Comparison of ENCODE assay signal across 30 cellular contexts in the genomic region with DNA sequence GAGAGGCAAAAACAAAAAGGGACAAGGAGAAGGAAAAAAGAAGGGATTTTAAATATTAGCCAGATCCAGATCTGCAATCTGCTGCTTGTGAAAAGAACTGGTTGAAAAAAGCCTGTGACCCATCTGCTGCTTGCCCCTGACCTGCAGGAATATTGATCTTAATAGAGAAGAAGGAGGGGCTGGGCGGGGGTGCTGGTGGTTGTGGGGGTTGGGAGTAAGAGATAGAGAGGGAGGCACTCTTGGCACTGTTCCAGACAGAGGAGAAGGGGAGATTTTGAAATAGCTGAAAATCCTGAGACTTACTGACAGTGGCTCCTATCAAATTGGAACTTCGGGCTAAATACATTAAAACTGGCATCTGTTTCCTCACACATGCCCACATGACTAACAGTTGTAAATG. TPM values are rescaled to one million over a fixed set of nuclear protein-coding genes. Genes with fewer than 3 reads are reported as not detected.
DNase-seq lines count a peak whose midpoint lies in the region; TF ChIP-seq lines count a peak whose summit lies in the region.
"Had no signal": no experiment of that assay in that cellular context is flagged by ENCODE, and none has a peak within 500 bp of the region (broad histone marks: within the 10 kb centered on the region; RNA-seq: fewer than 3 reads in every experiment).

No MANE protein-coding gene starts in this region.

- H3K4me3 ChIP-seq in HUES48 (ENCODE audit: low read depth, low read length) = peak overlapping the region; percentile 47
- peak overlapping the region; percentile 56; the same call in 1 of the 2 replicates for H3K4me3 ChIP-seq in iPS-20b (ENCODE audit: low read length)
- H3K4me3 ChIP-seq in suprapubic skin = no peak overlapping the region
- H3K4me3 ChIP-seq: GM23248, left ventricle myocardium inferior, thoracic aorta, uterus had no signal

- no peaks in the 10 kb centered on the region for H3K36me3 ChIP-seq in HUES48 (ENCODE audit: control insufficient read depth, insufficient read depth, low read length)
- H3K36me3 ChIP-seq in iPS-20b (ENCODE audit: insufficient read depth, low read depth, low read length) = no peaks in the 10 kb centered on the region
- no peaks in the 10 kb centered on the region for H3K36me3 ChIP-seq in suprapubic skin
- H3K36me3 ChIP-seq: left ventricle myocardium inferior, thoracic aorta, uterus had no signal

- no peak for TF ChIP-seq EP300 in suprapubic skin (IDR thresholded peaks at IDR 0.05)

- peak; percentile 30 for DNase-seq in NCI-H2171 (lab: John Stamatoyannopoulos, UW)
- DNase-seq in SK-N-DZ (ENCODE audit: low spot score) = peak; percentile 40
- DNase-seq in activated gamma-delta T cell (lab: John Stamatoyannopoulos, UW) = no peak
- no peak for DNase-seq in suprapubic skin (ENCODE audit: low spot score in 2 of 2)
- DNase-seq in islet precursor cell = no peak
- DNase-seq in NCI-H446 treated with DMSO at 0.1 percent for 48 hours (lab: John Stamatoyannopoulos, UW) = no peak
- DNase-seq: activated CD4-positive, alpha-beta T cell treated with anti-CD3 and anti-CD28 coated beads for 36 hours; activated effector memory CD4-positive, alpha-beta T cell treated with anti-CD3 and anti-CD28 coated beads, Interleukin-2, amount 50 U/mL, for 16 hours; activated naive CD8-positive, alpha-beta T cell treated with anti-CD3 and anti-CD28 coated beads, Interleukin-2, amount 10 ng/mL, durations not matched to agents 7 days and 5 days; GM23248; Karpas-422; left ventricle myocardium inferior; mesendoderm; NCI-H510A treated with DMSO at 0.1 percent for 48 hours; stimulated activated CD4-positive, alpha-beta T cell treated with anti-CD3 and anti-CD28 coated beads, Interleukin-15, amount 100 ng/mL, for 24 hours; stimulated activated naive CD8-positive, alpha-beta T cell treated with anti-CD3 and anti-CD28 coated beads, Interleukin-15, Interleukin-2, amounts not matched to agents 100 U/mL and 50 U/mL, for 24 hours; T-helper 2 cell; uterus had no signal

- H3K9ac ChIP-seq in HUES48 (ENCODE audit: low read depth, low read length) (no peak overlapping the region), iPS-20b (ENCODE audit: low read depth, low read length) (no peak overlapping the region)
- H3K9ac ChIP-seq: GM23248 had no signal

- H3K27me3 ChIP-seq in HUES48 (ENCODE audit: control insufficient read depth, insufficient read depth, low read length) (peaks cover 3% of the 10 kb centered on the region; the same call in 1 of the 2 replicates), iPS-20b (ENCODE audit: insufficient read depth, low read length) (no peaks in the 10 kb centered on the region), suprapubic skin (no peaks in the 10 kb centered on the region)

- no peaks in the 10 kb centered on the region for H3K9me3 ChIP-seq in HUES48 (ENCODE audit: control insufficient read depth, insufficient read depth, low read length)
- H3K9me3 ChIP-seq in iPS-20b (ENCODE audit: insufficient read depth, low read depth, low read length) = no peaks in the 10 kb centered on the region
- no peaks in the 10 kb centered on the region for H3K9me3 ChIP-seq in suprapubic skin
- H3K9me3 ChIP-seq: left ventricle myocardium inferior, thoracic aorta, uterus had no signal

- TF ChIP-seq CTCF in suprapubic skin (IDR thresholded peaks at IDR 0.05) = no peak

- WGBS in suprapubic skin = 27% methylated on average over 2 of the region's 2 CpGs

- TF ChIP-seq POLR2A in suprapubic skin (IDR thresholded peaks at IDR 0.05) = no peak

- H3K4me1 ChIP-seq in HUES48 (ENCODE audit: control insufficient read depth, insufficient read depth, low read length) = peaks cover 38% of the 10 kb centered on the region
- H3K4me1 ChIP-seq in iPS-20b (ENCODE audit: insufficient read depth, low read length) = peaks cover 10% of the 10 kb centered on the region; the same call in 1 of the 2 replicates
- H3K4me1 ChIP-seq in suprapubic skin = no peaks in the 10 kb centered on the region
- H3K4me1 ChIP-seq: left ventricle myocardium inferior, uterus had no signal

- H3K27ac ChIP-seq in HUES48 (ENCODE audit: low read depth, low read length) (no peak overlapping the region), iPS-20b (ENCODE audit: low read length) (no peak overlapping the region), suprapubic skin (no peak overlapping the region)
- H3K27ac ChIP-seq: C4-2B, GM23248, HL-60, left ventricle myocardium inferior, thoracic aorta, uterus had no signal

RNA-seq across cellular contexts. Expression of a gene that starts 1.5 kb away (rescaled TPM):
- polyA plus RNA-seq in SK-N-DZ (2014; cell fraction: cytosol; rRNA removed) = 12.9 and 20.8 TPM in 2 replicates
- 4.3 and 10.7 TPM in 2 replicates for polyA plus RNA-seq in SK-N-DZ (2014; cell fraction: nucleus; rRNA removed)
- total RNA-seq in suprapubic skin = under 1 TPM in 1 of 4 donors, not detected in 3; 0.42 TPM
- total RNA-seq: activated CD4-positive, alpha-beta T cell treated with anti-CD3 and anti-CD28 coated beads for 36 hours; activated naive CD8-positive, alpha-beta T cell treated with anti-CD3 and anti-CD28 coated beads, Interleukin-2, amount 10 ng/mL, durations not matched to agents 7 days and 5 days; dermis microvascular lymphatic vessel endothelial cell; endothelial cell of umbilical vein; fibroblast of lung; GM23248; omental fat pad; RPMI7951; SK-MEL-5; thoracic aorta had no signal
- polyA plus RNA-seq: AG04450, endothelial cell of umbilical vein, fibroblast of lung, GM23248 had no signal

Comparison
In these comparisons a context has a peak if more than half of its experiments do, and no peak if none do; other contexts are left out.
1. DNase-seq: peak in NCI-H2171 (single experiment) and SK-N-DZ (single experiment); none in activated gamma-delta T cell (single experiment), suprapubic skin (0 of 2), islet precursor cell (single experiment) and NCI-H446 treated with DMSO at 0.1 percent for 48 hours (single experiment).